In the genomic region with DNA sequence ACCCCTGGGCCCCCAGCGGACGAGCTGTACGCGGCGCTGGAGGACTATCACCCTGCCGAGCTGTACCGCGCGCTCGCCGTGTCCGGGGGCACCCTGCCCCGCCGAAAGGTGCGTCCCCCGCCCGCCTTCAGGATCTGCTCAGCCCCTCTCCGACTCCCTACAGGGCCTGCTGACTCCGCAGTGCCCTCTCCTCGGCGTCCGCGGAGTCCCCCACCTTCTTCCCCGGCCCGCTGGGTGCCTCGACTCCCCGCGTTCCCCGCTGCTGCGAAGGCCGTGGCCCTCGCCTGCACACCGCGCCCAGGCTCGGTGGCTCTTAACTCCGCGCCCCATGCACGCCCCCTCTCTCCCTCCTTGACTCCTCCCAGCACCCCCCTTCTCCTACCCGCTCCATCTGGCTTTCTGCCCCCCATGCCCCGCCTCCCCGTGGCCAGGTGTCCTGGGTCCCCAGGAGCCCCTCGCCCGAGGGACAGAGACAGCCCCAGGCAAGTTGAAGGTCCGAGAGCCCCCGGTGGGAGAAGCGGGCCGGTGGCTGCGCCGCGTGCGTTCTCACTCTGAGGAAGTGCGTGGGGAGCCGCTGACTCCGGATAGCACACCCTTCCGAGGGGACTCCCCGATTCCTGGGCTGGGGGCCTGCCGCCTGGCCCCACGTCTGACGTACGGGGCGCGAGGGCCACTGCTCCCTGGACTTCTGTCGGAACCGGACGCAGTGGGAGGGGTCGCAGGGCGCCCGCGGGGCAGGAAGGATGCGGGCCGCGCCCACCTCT, we compare ENCODE assay signal across 7 cellular contexts. TPM values are rescaled to one million over a fixed set of nuclear protein-coding genes. Genes with fewer than 3 reads are reported as not detected.
DNase-seq lines count a peak whose midpoint lies in the region; ATAC-seq and TF ChIP-seq lines count a peak whose summit lies in the region.

No MANE protein-coding gene starts in this region.

- peaks cover 12% of the 10 kb centered on the region for H3K27me3 ChIP-seq in NT2/D1 (ENCODE audit: insufficient read depth, insufficient read length)
- peaks cover 0 to 30% (median 11%) of the 10 kb centered on the region in 7 donors for H3K27me3 ChIP-seq in heart right ventricle

- no peak for TF ChIP-seq CTCF in heart right ventricle (IDR thresholded peaks at IDR 0.05)

- intact Hi-C loops in heart right ventricle (cut with DNase I) (no loop called here), sciatic nerve (cut with DNase I) (no loop called here)

- H3K27ac ChIP-seq in heart right ventricle, result peak overlapping the region; percentile 92 to 98 (median 96)

- H3K4me1 ChIP-seq in NT2/D1 (ENCODE audit: insufficient read depth, insufficient read length) (peaks cover 37% of the 10 kb centered on the region), heart right ventricle (peaks cover 12 to 69% (median 49%) of the 10 kb centered on the region in 9 donors)

- no peak for DNase-seq in NT2/D1 (ENCODE audit: low read depth, low spot score)
- DNase-seq in activated effector memory CD4-positive, alpha-beta T cell treated with Interleukin-2 at 50 U/mL for 16 hours, result peak; percentile 49
- DNase-seq in heart right ventricle, result peak; percentile 69 to 70
- DNase-seq in sciatic nerve (ENCODE audit: low spot score), result peak; percentile 82
- no peak for DNase-seq in NCI-H526 treated with DMSO at 0.1 percent for 48 hours (lab: John Stamatoyannopoulos, UW)

- 5 to 10% methylated on average over 66 to 72 of the region's 72 CpGs for WGBS in heart right ventricle, 2 donors

- H3K4me3 ChIP-seq in NT2/D1 (ENCODE audit: insufficient read length, low read depth), result peak overlapping the region; percentile 86
- peak overlapping the region; percentile 54 to 96 (median 84) for H3K4me3 ChIP-seq in heart right ventricle

- peak overlapping the region; percentile 93 for H3K9ac ChIP-seq in NT2/D1 (ENCODE audit: insufficient read length, low read depth)

- H3K9me3 ChIP-seq in NT2/D1 (ENCODE audit: insufficient read depth, low read length) (no peaks in the 10 kb centered on the region; the same call in 1 of the 2 replicates), heart right ventricle (no peaks in the 10 kb centered on the region)

- ATAC-seq in heart right ventricle (peak; percentile 19 to 57 (median 37)), sciatic nerve (peak; percentile 18), GM18498 (IDR thresholded peaks at IDR 0.05; ENCODE audit: unreplicated experiment) (no peak), GM19452 (IDR thresholded peaks at IDR 0.05; ENCODE audit: unreplicated experiment) (no peak)

- H3K36me3 ChIP-seq in NT2/D1 (ENCODE audit: insufficient read depth, insufficient read length, low read length) (peaks cover 31% of the 10 kb centered on the region), heart right ventricle (peaks cover 0 to 27% (median 11%) of the 10 kb centered on the region in 9 donors)

RNA-seq across cellular contexts. Expression of gene TAMALIN, which starts 0.6 kb away (rescaled TPM):
- 10 to 100 TPM; 16.6 to 47.0 (median 23.9) TPM for total RNA-seq in heart right ventricle
- polyA plus RNA-seq in heart right ventricle, result 10 to 100 TPM; 27.2 to 58.8 TPM
- total RNA-seq in sciatic nerve, result 124 TPM

RNA-seq across cellular contexts. Expression of gene NR4A1, which starts 43.9 kb away (rescaled TPM):
- 100 to 1,000 TPM in 6 of 10 donors, 10 to 100 TPM in 4; 34.6 to 588 (median 105) TPM for total RNA-seq in heart right ventricle
- 10 to 100 TPM; 53.2 to 83.0 TPM for polyA plus RNA-seq in heart right ventricle
- 688 TPM for total RNA-seq in sciatic nerve

RNA-seq across cellular contexts. Expression of gene ACVR1B, which starts 55.8 kb away (rescaled TPM):
- total RNA-seq in heart right ventricle (10 to 100 TPM in 5 of 10 donors, 1 to 10 TPM in 5; 8.4 to 15.5 (median 10.4) TPM), sciatic nerve (23.9 TPM)
- 1 to 10 TPM; 5.8 to 8.0 TPM for polyA plus RNA-seq in heart right ventricle

Comparison
In these comparisons a context has a peak if more than half of its experiments do, and no peak if none do; other contexts are left out.
1. DNase-seq: peak in activated effector memory CD4-positive, alpha-beta T cell treated with Interleukin-2 at 50 U/mL for 16 hours (single experiment), heart right ventricle (2 of 2) and sciatic nerve (single experiment); none in NT2/D1 (single experiment) and NCI-H526 treated with DMSO at 0.1 percent for 48 hours (single experiment).
2. ATAC-seq: peak in heart right ventricle (8 of 8) and sciatic nerve (single experiment); none in GM18498 (single experiment) and GM19452 (single experiment).